ENCODE assay signal across 8 cellular contexts in genomic region chr11:68314886-68315580, GRCh38. TPM values are rescaled to one million over a fixed set of nuclear protein-coding genes. Genes with fewer than 3 reads are reported as not detected.
DNase-seq lines count a peak whose midpoint lies in the region; ATAC-seq and TF ChIP-seq lines count a peak whose summit lies in the region.

No MANE protein-coding gene starts in this region.

- 32% methylated on average over 12 of the region's 19 CpGs for whole genome bisulfite sequencing in right lobe of liver (ENCODE audit: insufficient coverage, low coverage, low lambda C conversion rate, missing lambda C conversion rate)
- 38% methylated on average over 19 of the region's 19 CpGs for WGBS in urinary bladder

- H3K9me3 Mint-ChIP-seq in activated naive CD4-positive, alpha-beta T cell treated with anti-CD3 and anti-CD28 coated beads, Interleukin-2, amount 10 ng/mL, durations not matched to agents 7 days and 5 days, result no peaks in the 10 kb centered on the region
- H3K9me3 Mint-ChIP-seq in activated naive CD4-positive, alpha-beta T cell treated with anti-CD3 and anti-CD28 coated beads, Interleukin-2, amount 50 U/mL, for 72 hours, result no peaks in the 10 kb centered on the region

- H3K36me3 ChIP-seq in right lobe of liver (no peaks in the 10 kb centered on the region), urinary bladder (ENCODE audit: insufficient read depth) (no peaks in the 10 kb centered on the region)

- peaks cover 7% of the 10 kb centered on the region for H3K36me3 Mint-ChIP-seq in activated naive CD4-positive, alpha-beta T cell treated with anti-CD3 and anti-CD28 coated beads, Interleukin-2, amount 10 ng/mL, durations not matched to agents 7 days and 5 days
- H3K36me3 Mint-ChIP-seq in activated naive CD4-positive, alpha-beta T cell treated with anti-CD3 and anti-CD28 coated beads, Interleukin-2, amount 50 U/mL, for 72 hours, result peaks cover 0 to 5% of the 10 kb centered on the region in 2 donors

- H3K4me1 ChIP-seq in right lobe of liver, result peaks cover 0 to 37% (median 16%) of the 10 kb centered on the region in 4 donors
- no peaks in the 10 kb centered on the region for H3K4me1 ChIP-seq in urinary bladder (ENCODE audit: insufficient read depth)

- no peak overlapping the region for H3K27ac Mint-ChIP-seq in activated naive CD4-positive, alpha-beta T cell treated with anti-CD3 and anti-CD28 coated beads, Interleukin-2, amount 10 ng/mL, durations not matched to agents 7 days and 5 days
- H3K27ac Mint-ChIP-seq in activated naive CD4-positive, alpha-beta T cell treated with anti-CD3 and anti-CD28 coated beads, Interleukin-2, amount 50 U/mL, for 72 hours, result peak overlapping the region in 1 of 2 donors; percentile 9

- intact Hi-C loops in right lobe of liver (cut with DNase I), result loop anchor here in 1 of 2 donors (10.0 kb wide), 1 partner anchor 70 kb away; no protein-coding TSS in a partner anchor

- peak overlapping the region; percentile 91 for H3K4me3 Mint-ChIP-seq in activated naive CD4-positive, alpha-beta T cell treated with anti-CD3 and anti-CD28 coated beads, Interleukin-2, amount 10 ng/mL, durations not matched to agents 7 days and 5 days

- TF ChIP-seq CTCF in right lobe of liver (IDR thresholded peaks at IDR 0.05), result no peak

- no peaks in the 10 kb centered on the region for H3K27me3 ChIP-seq in right lobe of liver

- peaks cover 52% of the 10 kb centered on the region for H3K4me1 Mint-ChIP-seq in activated naive CD4-positive, alpha-beta T cell treated with anti-CD3 and anti-CD28 coated beads, Interleukin-2, amount 10 ng/mL, durations not matched to agents 7 days and 5 days

- H3K4me3 ChIP-seq in right lobe of liver, result peak overlapping the region; percentile 67 to 75 (median 74)
- no peak overlapping the region for H3K4me3 ChIP-seq in urinary bladder (ENCODE audit: low read depth, low read length)

- no peak for DNase-seq in activated naive CD4-positive, alpha-beta T cell treated with anti-CD3 and anti-CD28 coated beads, Interleukin-2, amount 10 ng/mL, durations not matched to agents 7 days and 5 days
- no peak for DNase-seq in activated naive CD4-positive, alpha-beta T cell treated with anti-CD3 and anti-CD28 coated beads, Interleukin-2, amount 50 U/mL, for 72 hours (ENCODE audit: low spot score in 2 of 2)
- peak; percentile 71 to 81 for DNase-seq in T47D (ENCODE audit: low read depth in 1 of 2, low spot score in 1 of 2)
- DNase-seq in right lobe of liver, result peak; percentile 80 to 92 (median 90)
- no peak for DNase-seq in NCI-H2196 (lab: John Stamatoyannopoulos, UW; ENCODE audit: unreplicated experiment)
- no peak for DNase-seq in NCI-H524 (lab: John Stamatoyannopoulos, UW)

- CTCF ChIA-PET in activated naive CD4-positive, alpha-beta T cell treated with anti-CD3 and anti-CD28 coated beads, Interleukin-2, amount 10 ng/mL, durations not matched to agents 7 days and 5 days (lab: Charles Lee), result interaction anchor here (0.7 kb wide), 1 partner anchor 13 kb away, joined by 4 read pairs; no protein-coding TSS in a partner anchor

- in situ Hi-C loops in T47D (cut with HindIII; ENCODE audit: low pct_unique_long_range_greater_than_20kb, low sequenced_read_pairs), result no loop called here

- H3K9me3 ChIP-seq in right lobe of liver, result no peaks in the 10 kb centered on the region

- TF ChIP-seq POLR2A in right lobe of liver (IDR thresholded peaks at IDR 0.05), result peak; percentile 85

- H3K27me3 Mint-ChIP-seq in activated naive CD4-positive, alpha-beta T cell treated with anti-CD3 and anti-CD28 coated beads, Interleukin-2, amount 10 ng/mL, durations not matched to agents 7 days and 5 days, result peaks cover 38% of the 10 kb centered on the region

- H3K27ac ChIP-seq in right lobe of liver, result peak overlapping the region; percentile 93 to 95 (median 94)
- peak overlapping the region; percentile 30 for H3K27ac ChIP-seq in urinary bladder (ENCODE audit: low read depth)

- ATAC-seq in activated naive CD4-positive, alpha-beta T cell treated with anti-CD3 and anti-CD28 coated beads, Interleukin-2, amount 50 U/mL, for 72 hours, result no peak
- ATAC-seq in right lobe of liver (peak; percentile 79 to 88 (median 80)), GM19324 (IDR thresholded peaks at IDR 0.05; ENCODE audit: low FRiP score, unreplicated experiment) (no peak)

RNA-seq across cellular contexts. Expression of gene LRP5, which starts 2.6 kb away (rescaled TPM):
- total RNA-seq in activated naive CD4-positive, alpha-beta T cell treated with anti-CD3 and anti-CD28 coated beads, Interleukin-2, amount 50 U/mL, for 72 hours, result 10 to 100 TPM in 1 of 2 donors, 1 to 10 TPM in 1; 8.7 to 14.1 TPM
- total RNA-seq in right lobe of liver (100 to 1,000 TPM in 2 of 6 experiments, 10 to 100 TPM in 4; 74.4 to 120 (median 88.2) TPM), urinary bladder (30.8 TPM)
- 54.8 TPM for polyA plus RNA-seq in urinary bladder

RNA-seq across cellular contexts. Expression of gene C11orf24, which starts 43.3 kb away (rescaled TPM):
- total RNA-seq in activated naive CD4-positive, alpha-beta T cell treated with anti-CD3 and anti-CD28 coated beads, Interleukin-2, amount 50 U/mL, for 72 hours, result 10 to 100 TPM; 31.7 to 36.5 TPM
- 10 to 100 TPM; 39.4 to 70.9 (median 62.4) TPM for total RNA-seq in right lobe of liver
- total RNA-seq in urinary bladder, result 21.7 TPM
- 29.0 TPM for polyA plus RNA-seq in urinary bladder

Comparison
In these comparisons a context has a peak if more than half of its experiments do, and no peak if none do; other contexts are left out.
1. DNase-seq: peak in T47D (2 of 2) and right lobe of liver (3 of 3); none in activated naive CD4-positive, alpha-beta T cell treated with anti-CD3 and anti-CD28 coated beads, Interleukin-2, amount 10 ng/mL, durations not matched to agents 7 days and 5 days (single experiment), activated naive CD4-positive, alpha-beta T cell treated with anti-CD3 and anti-CD28 coated beads, Interleukin-2, amount 50 U/mL, for 72 hours (0 of 2), NCI-H2196 (single experiment) and NCI-H524 (0 of 2).
2. ATAC-seq: peak in right lobe of liver (4 of 4); none in activated naive CD4-positive, alpha-beta T cell treated with anti-CD3 and anti-CD28 coated beads, Interleukin-2, amount 50 U/mL, for 72 hours (0 of 2) and GM19324 (single experiment).